In the genomic region with DNA sequence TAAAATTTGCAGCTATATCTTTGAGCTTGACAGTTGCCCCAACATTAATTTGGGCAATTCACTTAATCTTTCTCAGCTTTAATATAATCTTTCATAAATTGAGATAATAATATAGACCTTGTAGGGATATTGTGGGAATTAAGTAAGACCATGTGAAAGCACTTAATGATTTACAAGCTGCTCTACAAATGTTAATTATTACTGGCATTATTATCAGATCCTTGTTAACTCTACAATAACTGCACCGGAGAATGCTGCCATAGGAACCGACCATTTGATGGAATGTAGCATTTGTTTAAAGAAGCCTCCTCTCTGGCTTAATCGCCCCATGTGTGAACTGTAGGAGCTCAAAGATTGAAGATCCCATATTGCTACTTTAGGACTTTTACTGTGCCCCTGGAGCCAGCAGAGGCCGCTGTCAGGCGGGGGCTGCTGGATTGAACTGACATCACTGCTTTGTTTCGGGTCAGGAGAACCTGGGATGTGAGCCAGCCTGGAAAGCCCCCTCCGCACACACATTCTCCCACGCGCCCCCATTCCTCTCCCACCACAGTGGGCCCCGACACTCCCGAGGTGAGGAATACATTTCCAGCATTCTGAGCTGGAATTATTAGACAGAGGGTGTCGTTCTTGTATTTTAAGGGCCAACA, we compare ENCODE assay signal across 8 cellular contexts.
A peak's percentile ranks its signal among the peaks of the same experiment; 100 is the strongest.
DNase-seq lines count a peak whose midpoint lies in the region; ATAC-seq and TF ChIP-seq lines count a peak whose summit lies in the region.

No MANE protein-coding gene starts in this region.

- H3K27me3 Mint-ChIP-seq in nephron (ENCODE audit: low read depth): no peaks in the 10 kb centered on the region

- peaks cover 41% of the 10 kb centered on the region for H3K4me1 Mint-ChIP-seq in nephron

- DNase-seq in EL (peak; percentile 4), HPDE6-E6E7 (ENCODE audit: extremely low spot score) (peak; percentile 21), dermis microvascular lymphatic vessel endothelial cell (ENCODE audit: low read depth in 2 of 2) (peak; percentile 18 to 59), NCI-H1436 (lab: John Stamatoyannopoulos, UW) (no peak), NCI-H1105 treated with DMSO at 0.1 percent for 48 hours (lab: John Stamatoyannopoulos, UW) (no peak)

- H3K36me3 Mint-ChIP-seq in nephron (ENCODE audit: low read depth): peaks cover 19% of the 10 kb centered on the region

- H3K4me3 Mint-ChIP-seq in nephron: peak overlapping the region; percentile 6 to 12 (median 7)

- ATAC-seq in GM18517 (IDR thresholded peaks at IDR 0.05; ENCODE audit: unreplicated experiment): no peak
- no peak for ATAC-seq in GM19452 (IDR thresholded peaks at IDR 0.05; ENCODE audit: unreplicated experiment)

- H3K27ac Mint-ChIP-seq in nephron: peak overlapping the region; percentile 87 to 94 (median 88)

- peaks cover 9% of the 10 kb centered on the region for H3K9me3 Mint-ChIP-seq in nephron

- TF ChIP-seq CTCF in nephron (IDR thresholded peaks at IDR 0.05; ENCODE audit: unreplicated experiment in 3 of 3): peak; percentile 53 to 69 (median 67)

Comparison
In these comparisons a context has a peak if more than half of its experiments do, and no peak if none do; other contexts are left out.
1. DNase-seq: peak in EL (single experiment), HPDE6-E6E7 (single experiment) and dermis microvascular lymphatic vessel endothelial cell (2 of 2); none in NCI-H1436 (single experiment) and NCI-H1105 treated with DMSO at 0.1 percent for 48 hours (single experiment).